ENCODE assay signal across 22 cellular contexts in genomic region chr4:184156169-184156568, GRCh38.
DNase-seq lines count a peak whose midpoint lies in the region; ATAC-seq, FAIRE-seq and TF ChIP-seq lines count a peak whose summit lies in the region.
"Had no signal": no experiment of that assay in that cellular context is flagged by ENCODE, and none has a peak within 500 bp of the region (broad histone marks: within the 10 kb centered on the region; RNA-seq: fewer than 3 reads in every experiment).

No MANE protein-coding gene starts in this region.

- TF ChIP-seq CTCF in astrocyte (IDR thresholded peaks at IDR 0.05; ENCODE audit: insufficient read depth, low read depth, low read length) = no peak
- TF ChIP-seq CTCF in thoracic aorta (IDR thresholded peaks at IDR 0.05) = no peak

- H3K27me3 ChIP-seq in astrocyte (ENCODE audit: insufficient read depth, low read length) (no peaks in the 10 kb centered on the region), thoracic aorta (replicated peaks; ENCODE audit: insufficient read depth) (no peaks in the 10 kb centered on the region)
- H3K27me3 ChIP-seq: brain microvascular endothelial cell, SJCRH30, vagina had no signal

- H3K27ac Mint-ChIP-seq in astrocyte (ENCODE audit: unreplicated experiment) = peak overlapping the region; percentile 85
- no peak overlapping the region for H3K27ac Mint-ChIP-seq in activated CD4-positive, alpha-beta memory T cell treated with anti-CD3 and anti-CD28 coated beads, Interleukin-2, amount 10 ng/mL, durations not matched to agents 7 days and 5 days
- H3K27ac Mint-ChIP-seq: activated CD4-positive, alpha-beta T cell treated with anti-CD3 and anti-CD28 coated beads, Interleukin-2, amount 10 ng/mL, durations not matched to agents 24 days and 14 days; dendritic cell treated with granulocyte-macrophage colony-stimulating factor and Interleukin-4, amounts not matched to agents 40 ng/mL and 50 ng/mL, for 4 days; stimulated activated naive CD8-positive, alpha-beta T cell treated with anti-CD3 and anti-CD28 coated beads, Interleukin-15, Interleukin-2, amounts not matched to agents 100 ng/mL and 50 ng/mL, for 24 hours; T-helper 1 cell treated with Interleukin-12 subunit alpha and Interleukin-12 subunit beta and Interleukin-4 antibody, amounts not matched to agents 30 μg/mL and 1 μg/mL, for 36 hours had no signal

- H3K36me3 Mint-ChIP-seq in astrocyte (ENCODE audit: low read depth, unreplicated experiment) = no peaks in the 10 kb centered on the region
- H3K36me3 Mint-ChIP-seq in activated CD4-positive, alpha-beta memory T cell treated with anti-CD3 and anti-CD28 coated beads, Interleukin-2, amount 10 ng/mL, durations not matched to agents 7 days and 5 days (ENCODE audit: low read depth) = no peaks in the 10 kb centered on the region

- H3K4me3 Mint-ChIP-seq in astrocyte (ENCODE audit: unreplicated experiment) = no peak overlapping the region
- H3K4me3 Mint-ChIP-seq in activated CD4-positive, alpha-beta memory T cell treated with anti-CD3 and anti-CD28 coated beads, Interleukin-2, amount 10 ng/mL, durations not matched to agents 7 days and 5 days = no peak overlapping the region
- H3K4me3 Mint-ChIP-seq: activated CD4-positive, alpha-beta T cell treated with anti-CD3 and anti-CD28 coated beads, Interleukin-2, amount 10 ng/mL, durations not matched to agents 24 days and 14 days; dendritic cell treated with granulocyte-macrophage colony-stimulating factor and Interleukin-4, amounts not matched to agents 40 ng/mL and 50 ng/mL, for 4 days; stimulated activated naive CD8-positive, alpha-beta T cell treated with anti-CD3 and anti-CD28 coated beads, Interleukin-15, Interleukin-2, amounts not matched to agents 100 ng/mL and 50 ng/mL, for 24 hours; T-helper 1 cell treated with Interleukin-12 subunit alpha and Interleukin-12 subunit beta and Interleukin-4 antibody, amounts not matched to agents 30 μg/mL and 1 μg/mL, for 36 hours had no signal

- no peaks in the 10 kb centered on the region for H3K4me1 ChIP-seq in astrocyte (ENCODE audit: insufficient read depth, low read length)
- peaks cover 0 to 38% of the 10 kb centered on the region in 2 donors for H3K4me1 ChIP-seq in thoracic aorta (ENCODE audit: control insufficient read depth in 1 of 2, low read depth in 2 of 2)
- H3K4me1 ChIP-seq: HAP-1, SJCRH30, vagina had no signal

- H3K4me3 ChIP-seq in astrocyte (ENCODE audit: insufficient read depth, low read depth, low read length) = no peak overlapping the region
- H3K4me3 ChIP-seq in thoracic aorta = no peak overlapping the region
- H3K4me3 ChIP-seq: HAP-1, SJCRH30 had no signal

- no peak for TF ChIP-seq POLR2A in H54 (IDR thresholded peaks at IDR 0.05; ENCODE audit: low read depth, low read length)

- H3K27me3 Mint-ChIP-seq in astrocyte (ENCODE audit: low read depth, unreplicated experiment) = peaks cover 22% of the 10 kb centered on the region
- H3K27me3 Mint-ChIP-seq in activated CD4-positive, alpha-beta memory T cell treated with anti-CD3 and anti-CD28 coated beads, Interleukin-2, amount 10 ng/mL, durations not matched to agents 7 days and 5 days = peaks cover 43% of the 10 kb centered on the region

- POLR2A ChIA-PET in activated CD4-positive, alpha-beta memory T cell treated with anti-CD3 and anti-CD28 coated beads, Interleukin-2, amount 10 ng/mL, durations not matched to agents 7 days and 5 days (lab: Charles Lee) = no interaction called here

- H3K36me3 ChIP-seq in astrocyte (ENCODE audit: insufficient read depth, low read length) = no peaks in the 10 kb centered on the region
- H3K36me3 ChIP-seq in thoracic aorta = no peaks in the 10 kb centered on the region
- H3K36me3 ChIP-seq: brain microvascular endothelial cell, HAP-1, SJCRH30, vagina had no signal

- H2AFZ ChIP-seq in astrocyte (ENCODE audit: low read depth, low read length) = no peak overlapping the region

- H4K20me1 ChIP-seq in astrocyte (ENCODE audit: insufficient read depth, low read length) = no peaks in the 10 kb centered on the region

- no peak overlapping the region for H3K4me2 ChIP-seq in astrocyte (ENCODE audit: low read length)

- H3K79me2 ChIP-seq in astrocyte (ENCODE audit: insufficient read depth, low read length) = no peaks in the 10 kb centered on the region

- no peak overlapping the region for H3K27ac ChIP-seq in astrocyte (ENCODE audit: low read depth, low read length)
- peak overlapping the region; percentile 38 to 53 for H3K27ac ChIP-seq in thoracic aorta
- H3K27ac ChIP-seq: brain microvascular endothelial cell, C4-2B, SJCRH30 had no signal

- ATAC-seq in Right ventricle myocardium superior (ENCODE audit: poor library complexity) = peak; percentile 79
- ATAC-seq in thoracic aorta (ENCODE audit: insufficient number of reproducible peaks, low FRiP score, low read depth) = no peak
- ATAC-seq: PC-3 had no signal

- intact Hi-C loops in Right ventricle myocardium superior (cut with DNase I) = no loop called here

- H3K9ac ChIP-seq in astrocyte (ENCODE audit: low read length) = no peak overlapping the region

- no peak for FAIRE-seq in astrocyte (lab: Jason Lieb, UNC)
- no peak for FAIRE-seq in H54 (lab: Jason Lieb, UNC)

- H3K9me3 Mint-ChIP-seq in astrocyte (ENCODE audit: unreplicated experiment) = peaks cover 6% of the 10 kb centered on the region
- H3K9me3 Mint-ChIP-seq in activated CD4-positive, alpha-beta memory T cell treated with anti-CD3 and anti-CD28 coated beads, Interleukin-2, amount 10 ng/mL, durations not matched to agents 7 days and 5 days = no peaks in the 10 kb centered on the region
- H3K9me3 Mint-ChIP-seq: activated CD4-positive, alpha-beta T cell treated with anti-CD3 and anti-CD28 coated beads, Interleukin-2, amount 10 ng/mL, durations not matched to agents 24 days and 14 days; dendritic cell treated with granulocyte-macrophage colony-stimulating factor and Interleukin-4, amounts not matched to agents 40 ng/mL and 50 ng/mL, for 4 days; stimulated activated naive CD8-positive, alpha-beta T cell treated with anti-CD3 and anti-CD28 coated beads, Interleukin-15, Interleukin-2, amounts not matched to agents 100 ng/mL and 50 ng/mL, for 24 hours; T-helper 1 cell treated with Interleukin-12 subunit alpha and Interleukin-12 subunit beta and Interleukin-4 antibody, amounts not matched to agents 30 μg/mL and 1 μg/mL, for 36 hours had no signal

- DNase-seq in astrocyte (ENCODE audit: low read depth) (no peak), Right ventricle myocardium superior (no peak), occipital lobe (lab: John Stamatoyannopoulos, UW) (peak; percentile 42), thoracic aorta (ENCODE audit: low spot score) (no peak), H54 (ENCODE audit: insufficient read length, low spot score) (no peak), activated gamma-delta T cell treated with Interleukin-2 at 50 U/mL for 16 hours (no peak)
- no peak for DNase-seq in activated CD4-positive, alpha-beta memory T cell treated with anti-CD3 and anti-CD28 coated beads, Interleukin-2, amount 10 ng/mL, durations not matched to agents 7 days and 5 days
- DNase-seq in activated effector memory CD4-positive, alpha-beta T cell treated with Interleukin-2 at 50 U/mL for 16 hours = no peak
- DNase-seq: activated CD4-positive, alpha-beta T cell treated with anti-CD3 and anti-CD28 coated beads, Interleukin-2, amount 10 ng/mL, durations not matched to agents 24 days and 14 days; brain microvascular endothelial cell; IMR-90; NCI-H1105; NCI-H2081 treated with DMSO at 0.1 percent for 48 hours; NCI-H446; PC-3; SJCRH30 had no signal

- CTCF ChIA-PET in activated CD4-positive, alpha-beta memory T cell treated with anti-CD3 and anti-CD28 coated beads, Interleukin-2, amount 10 ng/mL, durations not matched to agents 7 days and 5 days (lab: Charles Lee) = interaction anchor here (1.2 kb wide), 1 partner anchor 13 kb away, joined by 3 read pairs; no protein-coding TSS in a partner anchor

- H3K9me3 ChIP-seq in astrocyte (ENCODE audit: insufficient read depth, low read depth, low read length) = no peaks in the 10 kb centered on the region
- no peaks in the 10 kb centered on the region for H3K9me3 ChIP-seq in thoracic aorta
- H3K9me3 ChIP-seq: HAP-1, SJCRH30, vagina had no signal

- peaks cover 23% of the 10 kb centered on the region for H3K4me1 Mint-ChIP-seq in astrocyte (ENCODE audit: low read depth, unreplicated experiment)
- no peaks in the 10 kb centered on the region for H3K4me1 Mint-ChIP-seq in activated CD4-positive, alpha-beta memory T cell treated with anti-CD3 and anti-CD28 coated beads, Interleukin-2, amount 10 ng/mL, durations not matched to agents 7 days and 5 days
- H3K4me1 Mint-ChIP-seq: activated CD4-positive, alpha-beta T cell treated with anti-CD3 and anti-CD28 coated beads, Interleukin-2, amount 10 ng/mL, durations not matched to agents 24 days and 14 days had no signal
